Comparison of ENCODE assay signal across 8 cellular contexts in genomic region chr5:43482490-43483064, GRCh38.
DNase-seq lines count a peak whose midpoint lies in the region; ATAC-seq lines count a peak whose summit lies in the region.

No MANE protein-coding gene starts in this region.

- CTCF ChIA-PET in activated naive CD4-positive, alpha-beta T cell treated with anti-CD3 and anti-CD28 coated beads, Interleukin-2, amount 10 ng/mL, durations not matched to agents 7 days and 5 days (lab: Charles Lee), result no interaction called here

- peaks cover 46% of the 10 kb centered on the region for H3K4me1 Mint-ChIP-seq in activated naive CD4-positive, alpha-beta T cell treated with anti-CD3 and anti-CD28 coated beads, Interleukin-2, amount 10 ng/mL, durations not matched to agents 7 days and 5 days
- peaks cover 32% of the 10 kb centered on the region for H3K4me1 Mint-ChIP-seq in T-helper 1 cell treated with Interleukin-12 subunit alpha and Interleukin-12 subunit beta and Interleukin-4 antibody, amounts not matched to agents 30 μg/mL and 1 μg/mL, for 36 hours (ENCODE audit: low read depth)
- peaks cover 55% of the 10 kb centered on the region for H3K4me1 Mint-ChIP-seq in stimulated activated naive CD8-positive, alpha-beta T cell treated with anti-CD3 and anti-CD28 coated beads, Interleukin-15, amount 100 ng/mL, for 72 hours

- H3K27ac Mint-ChIP-seq in activated naive CD4-positive, alpha-beta T cell treated with anti-CD3 and anti-CD28 coated beads, Interleukin-2, amount 10 ng/mL, durations not matched to agents 7 days and 5 days, result peak overlapping the region; percentile 99
- peak overlapping the region; percentile 100 for H3K27ac Mint-ChIP-seq in T-helper 1 cell treated with Interleukin-12 subunit alpha and Interleukin-12 subunit beta and Interleukin-4 antibody, amounts not matched to agents 30 μg/mL and 1 μg/mL, for 36 hours
- H3K27ac Mint-ChIP-seq in stimulated activated naive CD8-positive, alpha-beta T cell treated with anti-CD3 and anti-CD28 coated beads, Interleukin-15, amount 100 ng/mL, for 72 hours, result peak overlapping the region; percentile 100

- H3K27me3 Mint-ChIP-seq in activated naive CD4-positive, alpha-beta T cell treated with anti-CD3 and anti-CD28 coated beads, Interleukin-2, amount 10 ng/mL, durations not matched to agents 7 days and 5 days, result peaks cover 3% of the 10 kb centered on the region
- no peaks in the 10 kb centered on the region for H3K27me3 Mint-ChIP-seq in T-helper 1 cell treated with Interleukin-12 subunit alpha and Interleukin-12 subunit beta and Interleukin-4 antibody, amounts not matched to agents 30 μg/mL and 1 μg/mL, for 36 hours (ENCODE audit: low read depth)
- no peaks in the 10 kb centered on the region for H3K27me3 Mint-ChIP-seq in stimulated activated naive CD8-positive, alpha-beta T cell treated with anti-CD3 and anti-CD28 coated beads, Interleukin-15, amount 100 ng/mL, for 72 hours

- DNase-seq in activated naive CD4-positive, alpha-beta T cell treated with anti-CD3 and anti-CD28 coated beads, Interleukin-2, amount 10 ng/mL, durations not matched to agents 7 days and 5 days, result no peak
- no peak for DNase-seq in activated naive CD4-positive, alpha-beta T cell treated with Interleukin-2 at 50 U/mL for 16 hours
- peak; percentile 69 for DNase-seq in hepatic stellate cell (ENCODE audit: low spot score)
- peak in 1 of 2 donors; percentile 20 for DNase-seq in stimulated activated naive CD8-positive, alpha-beta T cell treated with anti-CD3 and anti-CD28 coated beads, Interleukin-15, amount 100 ng/mL, for 72 hours
- DNase-seq in NCI-H446 treated with DMSO at 0.1 percent for 48 hours (lab: John Stamatoyannopoulos, UW), result no peak
- no peak for DNase-seq in GM19240 (ENCODE audit: insufficient read length, low spot score)

- peak overlapping the region; percentile 92 for H3K4me3 Mint-ChIP-seq in activated naive CD4-positive, alpha-beta T cell treated with anti-CD3 and anti-CD28 coated beads, Interleukin-2, amount 10 ng/mL, durations not matched to agents 7 days and 5 days
- peak overlapping the region; percentile 95 for H3K4me3 Mint-ChIP-seq in T-helper 1 cell treated with Interleukin-12 subunit alpha and Interleukin-12 subunit beta and Interleukin-4 antibody, amounts not matched to agents 30 μg/mL and 1 μg/mL, for 36 hours
- peak overlapping the region; percentile 95 to 96 for H3K4me3 Mint-ChIP-seq in stimulated activated naive CD8-positive, alpha-beta T cell treated with anti-CD3 and anti-CD28 coated beads, Interleukin-15, amount 100 ng/mL, for 72 hours

- ATAC-seq in stimulated activated naive CD8-positive, alpha-beta T cell treated with anti-CD3 and anti-CD28 coated beads, Interleukin-15, amount 100 ng/mL, for 72 hours, result no peak
- no peak for ATAC-seq in HG02623 (IDR thresholded peaks at IDR 0.05; ENCODE audit: unreplicated experiment)

- no peaks in the 10 kb centered on the region for H3K9me3 Mint-ChIP-seq in activated naive CD4-positive, alpha-beta T cell treated with anti-CD3 and anti-CD28 coated beads, Interleukin-2, amount 10 ng/mL, durations not matched to agents 7 days and 5 days
- H3K9me3 Mint-ChIP-seq in T-helper 1 cell treated with Interleukin-12 subunit alpha and Interleukin-12 subunit beta and Interleukin-4 antibody, amounts not matched to agents 30 μg/mL and 1 μg/mL, for 36 hours, result no peaks in the 10 kb centered on the region
- H3K9me3 Mint-ChIP-seq in stimulated activated naive CD8-positive, alpha-beta T cell treated with anti-CD3 and anti-CD28 coated beads, Interleukin-15, amount 100 ng/mL, for 72 hours, result no peaks in the 10 kb centered on the region

- H3K36me3 Mint-ChIP-seq in activated naive CD4-positive, alpha-beta T cell treated with anti-CD3 and anti-CD28 coated beads, Interleukin-2, amount 10 ng/mL, durations not matched to agents 7 days and 5 days, result peaks cover 21% of the 10 kb centered on the region
- peaks cover 7% of the 10 kb centered on the region for H3K36me3 Mint-ChIP-seq in T-helper 1 cell treated with Interleukin-12 subunit alpha and Interleukin-12 subunit beta and Interleukin-4 antibody, amounts not matched to agents 30 μg/mL and 1 μg/mL, for 36 hours (ENCODE audit: low read depth)
